Comparison of ENCODE assay signal across 2 cellular contexts in genomic region chr22:17241571-17242310, GRCh38.
A peak's percentile ranks its signal among the peaks of the same experiment; 100 is the strongest.
TF ChIP-seq lines count a peak whose summit lies in the region.

No MANE protein-coding gene starts in this region.

TF ChIP-seq in HEK293, 187 proteins besides CTCF, POLR2A, EP300 and RAD21:
- peak; percentile 33; the same call in 1 of the 2 replicates for TF ChIP-seq EGR2 (tag by site-specific recombination; IDR thresholded peaks at IDR 0.05; ENCODE audit: low read depth)
- no peak for TF ChIP-seq ZNF623 (tag by site-specific recombination; IDR thresholded peaks at IDR 0.05)
TF ChIP-seq in HEK293: peak in this region for 1.

TF ChIP-seq in K562, 482 proteins besides CTCF, POLR2A, EP300 and RAD21:
- TF ChIP-seq MEIS2 (IDR thresholded peaks at IDR 0.05; ENCODE audit: partially characterized antibody) (no peak), PML (IDR thresholded peaks at IDR 0.05; ENCODE audit: low read length) (no peak), VEZF1 (CRISPR knock-in tag; IDR thresholded peaks at IDR 0.05) (no peak), ATF7 (IDR thresholded peaks at IDR 0.05) (no peak), PPARD (CRISPR knock-in tag; IDR thresholded peaks at IDR 0.05) (no peak), MBD2 (IDR thresholded peaks at IDR 0.05; ENCODE audit: borderline replicate concordance, low read depth) (no peak), ZNF316 (IDR thresholded peaks at IDR 0.05) (no peak), RB1 (IDR thresholded peaks at IDR 0.05; ENCODE audit: low read depth) (no peak), ZNF644 (tag; IDR thresholded peaks at IDR 0.05; ENCODE audit: low read depth) (no peak), C11orf30 (IDR thresholded peaks at IDR 0.05; ENCODE audit: low read depth) (no peak), MCM2 (IDR thresholded peaks at IDR 0.05; ENCODE audit: low read depth) (no peak), HDAC3 (IDR thresholded peaks at IDR 0.05; ENCODE audit: borderline replicate concordance, partially characterized antibody) (no peak)
